In the genomic region with DNA sequence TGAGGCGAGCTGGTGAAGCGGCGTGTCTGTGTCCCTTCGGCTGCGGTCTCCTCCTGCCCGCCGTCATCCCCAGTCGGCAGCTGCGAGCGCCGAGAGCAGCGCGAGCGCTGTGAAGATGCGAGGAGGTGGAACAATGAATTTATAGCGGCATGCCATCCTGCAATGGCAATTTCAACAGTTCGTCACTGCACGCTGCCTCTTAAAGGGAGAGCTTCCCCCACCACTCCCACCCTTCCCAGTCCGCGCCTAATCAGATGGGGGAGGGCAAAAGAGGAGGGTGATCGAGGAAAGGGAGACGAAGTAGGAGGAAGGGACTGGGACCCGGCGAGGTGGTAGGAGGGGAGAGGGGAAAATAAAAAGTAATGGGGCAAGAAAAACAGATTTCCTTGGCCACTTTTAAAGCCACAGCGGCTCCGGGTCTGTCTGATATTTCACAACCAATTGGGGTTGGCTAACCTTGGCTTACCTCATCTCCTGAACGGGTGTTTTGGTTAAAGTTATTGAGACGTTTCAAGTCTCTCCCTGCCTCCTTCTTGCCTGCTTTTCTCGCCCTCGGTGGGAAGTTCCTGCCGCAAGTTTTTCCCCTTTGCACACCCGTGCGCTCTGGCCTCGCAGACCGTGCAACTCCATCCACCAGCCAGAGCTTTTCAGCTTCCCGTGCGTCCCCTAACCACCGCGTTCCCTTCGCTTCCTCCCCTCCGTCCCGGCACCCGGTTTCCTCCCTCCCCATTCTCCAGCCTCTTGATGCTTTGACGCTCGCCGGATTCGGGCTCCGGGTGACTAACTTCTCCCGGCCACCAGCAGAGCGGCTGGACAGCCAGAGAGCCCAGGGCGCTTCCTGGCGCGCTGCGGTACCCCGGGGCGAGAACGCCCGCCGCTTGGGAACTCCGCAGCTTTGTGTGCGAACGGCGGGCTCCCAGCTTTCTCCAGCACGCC, we compare ENCODE assay signal across 8 cellular contexts. TPM values are rescaled to one million over a fixed set of nuclear protein-coding genes. Genes with fewer than 3 reads are reported as not detected.
A peak's percentile ranks its signal among the peaks of the same experiment; 100 is the strongest.
DNase-seq lines count a peak whose midpoint lies in the region; ATAC-seq, FAIRE-seq and TF ChIP-seq lines count a peak whose summit lies in the region.

A gene (minus strand): TSS at position 111 of the 936 bp plus-strand sequence. CDS start 697 bp downstream, outside the sequence.

- POLR2A ChIA-PET in naive thymus-derived CD8-positive, alpha-beta T cell (lab: Charles Lee): no interaction called here

- H3K9me3 ChIP-seq in lower lobe of right lung (no peaks in the 10 kb centered on the region), upper lobe of left lung (no peaks in the 10 kb centered on the region)

- peak within 1 kb of the TSS in 1 of 10 donors; percentile 36 for H3K4me3 Mint-ChIP-seq in naive thymus-derived CD8-positive, alpha-beta T cell

- peaks cover 0 to 1% (median 0%) of the 10 kb centered on the region in 9 donors for H3K9me3 Mint-ChIP-seq in naive thymus-derived CD8-positive, alpha-beta T cell

- WGBS in upper lobe of left lung, 2 donors: 4% methylated on average over 62 to 64 of the region's 64 CpGs

- no peak for TF ChIP-seq EP300 in upper lobe of left lung (IDR thresholded peaks at IDR 0.05)

- H3K4me3 ChIP-seq in lower lobe of right lung (peak within 1 kb of the TSS; percentile 58), upper lobe of left lung (peak within 1 kb of the TSS; percentile 1 to 52 (median 46))

- H3K27me3 Mint-ChIP-seq in naive thymus-derived CD8-positive, alpha-beta T cell: peaks cover 21 to 71% (median 37%) of the 10 kb centered on the region in 5 donors

- peak within 1 kb of the TSS; percentile 46 for H3K27ac ChIP-seq in lower lobe of right lung
- H3K27ac ChIP-seq in upper lobe of left lung: peak within 1 kb of the TSS in 3 of 4 donors; percentile 3 to 62 (median 40)

- no peak for FAIRE-seq in D721Med (lab: Jason Lieb, UNC)

- no peaks in the 10 kb centered on the region for H3K36me3 ChIP-seq in lower lobe of right lung
- H3K36me3 ChIP-seq in upper lobe of left lung: no peaks in the 10 kb centered on the region

- TF ChIP-seq CTCF in D721Med (IDR thresholded peaks at IDR 0.05; ENCODE audit: insufficient read depth, missing control alignments) (no peak), lower lobe of right lung (IDR thresholded peaks at IDR 0.05) (no peak), upper lobe of left lung (IDR thresholded peaks at IDR 0.05) (no peak)

- peak; percentile 35 for DNase-seq in D721Med (ENCODE audit: insufficient read length, low spot score)
- peak; percentile 86 for DNase-seq in NCI-H1694 treated with DMSO at 0.1 percent for 48 hours (lab: John Stamatoyannopoulos, UW)
- DNase-seq in dedifferentiated amniotic fluid mesenchymal stem cell (ENCODE audit: extremely low spot score): peak; percentile 65
- DNase-seq in lower lobe of right lung: peak; percentile 47
- peak in 1 of 2 donors; percentile 84 for DNase-seq in upper lobe of left lung
- no peak for DNase-seq in naive thymus-derived CD8-positive, alpha-beta T cell
- no peak for DNase-seq in NCI-H128 (lab: John Stamatoyannopoulos, UW; ENCODE audit: unreplicated experiment)

- H3K27me3 ChIP-seq in lower lobe of right lung (ENCODE audit: low read depth): peaks cover 41% of the 10 kb centered on the region
- peaks cover 0 to 14% (median 5%) of the 10 kb centered on the region in 4 donors for H3K27me3 ChIP-seq in upper lobe of left lung

- H3K4me1 Mint-ChIP-seq in naive thymus-derived CD8-positive, alpha-beta T cell: peaks cover 0 to 5% (median 1%) of the 10 kb centered on the region in 4 donors

- no peak for TF ChIP-seq POLR2A in upper lobe of left lung (IDR thresholded peaks at IDR 0.05)

- intact Hi-C loops in lower lobe of right lung (cut with DNase I): no loop called here

- H3K27ac Mint-ChIP-seq in naive thymus-derived CD8-positive, alpha-beta T cell: peak within 1 kb of the TSS in 1 of 10 donors; percentile 5

- H3K4me1 ChIP-seq in lower lobe of right lung (peaks cover 31% of the 10 kb centered on the region), upper lobe of left lung (peaks cover 21 to 25% (median 24%) of the 10 kb centered on the region in 4 donors)

- ATAC-seq in lower lobe of right lung (peak; percentile 29 to 38), upper lobe of left lung (ENCODE audit: low FRiP score in 2 of 2) (peak in 1 of 2 donors; percentile 73), GM19455 (IDR thresholded peaks at IDR 0.05; ENCODE audit: unreplicated experiment) (no peak)
- no peak for ATAC-seq in naive thymus-derived CD8-positive, alpha-beta T cell

- H3K36me3 Mint-ChIP-seq in naive thymus-derived CD8-positive, alpha-beta T cell: peaks cover 0 to 2% (median 0%) of the 10 kb centered on the region in 3 donors

RNA-seq across cellular contexts. Expression of the gene that starts here (rescaled TPM):
- total RNA-seq in lower lobe of right lung (5.6 TPM), upper lobe of left lung (1 to 10 TPM in 4 of 6 donors, under 1 TPM in 2; under 0.01 to 5.9 (median 1.6) TPM)
- total RNA-seq in naive thymus-derived CD8-positive, alpha-beta T cell: not detected
- not detected for polyA plus RNA-seq in naive thymus-derived CD8-positive, alpha-beta T cell

Comparison
In these comparisons a context has a peak if more than half of its experiments do, and no peak if none do; other contexts are left out.
1. DNase-seq: peak in D721Med (single experiment), NCI-H1694 treated with DMSO at 0.1 percent for 48 hours (single experiment), dedifferentiated amniotic fluid mesenchymal stem cell (single experiment) and lower lobe of right lung (single experiment); none in naive thymus-derived CD8-positive, alpha-beta T cell (0 of 10) and NCI-H128 (single experiment).
2. ATAC-seq: peak in lower lobe of right lung (2 of 2); none in naive thymus-derived CD8-positive, alpha-beta T cell (0 of 2) and GM19455 (single experiment).